In genomic region chr14:22491683-22492483, GRCh38 we compare ENCODE assay signal across 11 cellular contexts.
A peak's percentile ranks its signal among the peaks of the same experiment; 100 is the strongest.
DNase-seq lines count a peak whose midpoint lies in the region; ATAC-seq and TF ChIP-seq lines count a peak whose summit lies in the region.
"Had no signal": no experiment of that assay in that cellular context is flagged by ENCODE, and none has a peak within 500 bp of the region (broad histone marks: within the 10 kb centered on the region; RNA-seq: fewer than 3 reads in every experiment).

No MANE protein-coding gene starts in this region.

- no peak overlapping the region for H3K4me2 ChIP-seq in mammary epithelial cell (ENCODE audit: insufficient read depth, low read depth, low read length)
- no peak overlapping the region for H3K4me2 ChIP-seq in hepatocyte

- in situ Hi-C loops in mammary epithelial cell (cut with MboI; ENCODE audit: low sequenced_read_pairs in 2 of 2) = no loop called here

- dilution Hi-C loops in mammary epithelial cell (cut with HindIII; ENCODE audit: low sequenced_read_pairs) = no loop called here

- intact Hi-C loops in mammary epithelial cell (cut with micrococcal nuclease) = loop anchor here (2.0 kb wide), 1 partner anchor 65 kb away; no protein-coding TSS in a partner anchor
- intact Hi-C loops in breast epithelium (cut with DNase I; ENCODE audit: low total_unique reads) = no loop called here
- intact Hi-C loops in activated T-helper 2 cell treated with anti-CD3 and anti-CD28 coated beads, Interferon-gamma antibody, Interleukin-2, Interleukin-4, amounts not matched to agents 10 μg/mL and 5 μg/mL and 100 μg/mL, durations not matched to agents 14 hours and 24 hours and 36 hours (cut with micrococcal nuclease) = loop anchor here (2.0 kb wide), 1 partner anchor 15 kb away; no protein-coding TSS in a partner anchor

- no peaks in the 10 kb centered on the region for H3K27me3 Mint-ChIP-seq in activated T-helper 2 cell treated with anti-CD3 and anti-CD28 coated beads, Interferon-gamma antibody, Interleukin-2, Interleukin-4, amounts not matched to agents 10 μg/mL and 5 μg/mL and 100 μg/mL, durations not matched to agents 14 hours and 24 hours and 36 hours (ENCODE audit: low read depth)
- H3K27me3 Mint-ChIP-seq in stimulated activated naive CD8-positive, alpha-beta T cell treated with anti-CD3 and anti-CD28 coated beads, Interleukin-15, amount 100 ng/mL, for 72 hours = no peaks in the 10 kb centered on the region
- H3K27me3 Mint-ChIP-seq in glutamatergic neuron (ENCODE audit: unreplicated experiment) = peaks cover 6% of the 10 kb centered on the region

- TF ChIP-seq POLR2A in breast epithelium (IDR thresholded peaks at IDR 0.05) = no peak

- H3K9me3 ChIP-seq in mammary epithelial cell (replicated peaks; ENCODE audit: insufficient read depth, low read length) (no peaks in the 10 kb centered on the region), breast epithelium (no peaks in the 10 kb centered on the region), hepatocyte (ENCODE audit: low read depth) (no peaks in the 10 kb centered on the region)
- H3K9me3 ChIP-seq: heart right ventricle, neutrophil had no signal

- H3K9ac ChIP-seq in mammary epithelial cell (ENCODE audit: insufficient read depth, low read length) = no peak overlapping the region

- no peak for DNase-seq in mammary epithelial cell
- DNase-seq in breast epithelium (ENCODE audit: low spot score in 2 of 2) = no peak
- no peak for DNase-seq in activated T-helper 2 cell treated with anti-CD3 and anti-CD28 coated beads, Interferon-gamma antibody, Interleukin-2, Interleukin-4, amounts not matched to agents 10 μg/mL and 5 μg/mL and 100 μg/mL, durations not matched to agents 14 hours and 24 hours and 36 hours (ENCODE audit: low spot score)
- DNase-seq in stimulated activated naive CD8-positive, alpha-beta T cell treated with anti-CD3 and anti-CD28 coated beads, Interleukin-15, amount 100 ng/mL, for 72 hours = no peak
- no peak for DNase-seq in DMS153 (lab: John Stamatoyannopoulos, UW)
- DNase-seq in glutamatergic neuron = no peak
- DNase-seq in hepatocyte (ENCODE audit: low spot score) = no peak
- DNase-seq: heart right ventricle, NCI-H69 had no signal

- peak overlapping the region; percentile 98 for H3K27ac Mint-ChIP-seq in activated T-helper 2 cell treated with anti-CD3 and anti-CD28 coated beads, Interferon-gamma antibody, Interleukin-2, Interleukin-4, amounts not matched to agents 10 μg/mL and 5 μg/mL and 100 μg/mL, durations not matched to agents 14 hours and 24 hours and 36 hours
- H3K27ac Mint-ChIP-seq in stimulated activated naive CD8-positive, alpha-beta T cell treated with anti-CD3 and anti-CD28 coated beads, Interleukin-15, amount 100 ng/mL, for 72 hours = peak overlapping the region; percentile 85 to 86
- H3K27ac Mint-ChIP-seq in glutamatergic neuron (ENCODE audit: unreplicated experiment) = no peak overlapping the region

- H3K36me3 ChIP-seq in mammary epithelial cell (ENCODE audit: insufficient read depth, low read length) (no peaks in the 10 kb centered on the region), breast epithelium (no peaks in the 10 kb centered on the region), hepatocyte (replicated peaks; ENCODE audit: insufficient read depth, low read depth) (no peaks in the 10 kb centered on the region)
- H3K36me3 ChIP-seq: heart right ventricle, neutrophil had no signal

- no peak for TF ChIP-seq CTCF in mammary epithelial cell (conservative IDR thresholded peaks at IDR 0.05 in 1 of 2, IDR thresholded peaks at IDR 0.05 in 1 of 2; ENCODE audit: extremely low read depth in 1 of 2, insufficient read depth in 1 of 2, low read depth in 1 of 2, low read length in 2 of 2)
- no peak for TF ChIP-seq CTCF in breast epithelium (IDR thresholded peaks at IDR 0.05)
- no peak for TF ChIP-seq CTCF in glutamatergic neuron (IDR thresholded peaks at IDR 0.05; ENCODE audit: partially characterized antibody, unreplicated experiment)
- TF ChIP-seq CTCF in hepatocyte (IDR thresholded peaks at IDR 0.05; ENCODE audit: poor library complexity) = no peak

- H2AFZ ChIP-seq in mammary epithelial cell (ENCODE audit: low read depth, low read length) = peak overlapping the region; percentile 12
- no peak overlapping the region for H2AFZ ChIP-seq in hepatocyte

- H4K20me1 ChIP-seq in mammary epithelial cell (ENCODE audit: insufficient read depth, low read length) = no peaks in the 10 kb centered on the region
- H4K20me1 ChIP-seq in hepatocyte (ENCODE audit: insufficient read depth, poor library complexity, severe bottlenecking) = no peaks in the 10 kb centered on the region

- peak overlapping the region; percentile 88 for H3K4me3 Mint-ChIP-seq in activated T-helper 2 cell treated with anti-CD3 and anti-CD28 coated beads, Interferon-gamma antibody, Interleukin-2, Interleukin-4, amounts not matched to agents 10 μg/mL and 5 μg/mL and 100 μg/mL, durations not matched to agents 14 hours and 24 hours and 36 hours (ENCODE audit: low read depth)
- peak overlapping the region; percentile 78 to 92 for H3K4me3 Mint-ChIP-seq in stimulated activated naive CD8-positive, alpha-beta T cell treated with anti-CD3 and anti-CD28 coated beads, Interleukin-15, amount 100 ng/mL, for 72 hours
- H3K4me3 Mint-ChIP-seq in glutamatergic neuron (ENCODE audit: unreplicated experiment) = no peak overlapping the region

- H3K4me3 ChIP-seq in mammary epithelial cell (replicated peaks in 1 of 3; ENCODE audit: insufficient read depth in 1 of 3, low read depth in 2 of 3, low read length in 3 of 3) = no peak overlapping the region
- no peak overlapping the region for H3K4me3 ChIP-seq in breast epithelium
- H3K4me3 ChIP-seq in hepatocyte = no peak overlapping the region

- H3K4me1 Mint-ChIP-seq in activated T-helper 2 cell treated with anti-CD3 and anti-CD28 coated beads, Interferon-gamma antibody, Interleukin-2, Interleukin-4, amounts not matched to agents 10 μg/mL and 5 μg/mL and 100 μg/mL, durations not matched to agents 14 hours and 24 hours and 36 hours (ENCODE audit: low read depth) = peaks cover 42% of the 10 kb centered on the region
- no peaks in the 10 kb centered on the region for H3K4me1 Mint-ChIP-seq in stimulated activated naive CD8-positive, alpha-beta T cell treated with anti-CD3 and anti-CD28 coated beads, Interleukin-15, amount 100 ng/mL, for 72 hours
- peaks cover 29% of the 10 kb centered on the region for H3K4me1 Mint-ChIP-seq in glutamatergic neuron (ENCODE audit: low read depth, unreplicated experiment)

- H3K9me2 ChIP-seq in hepatocyte (replicated peaks; ENCODE audit: insufficient read depth) = no peaks in the 10 kb centered on the region

- no TSS peak for BruUV-seq in mammary epithelial cell (replicated peaks; lab: Mats Ljungman, UMichigan)

- H3K27me3 ChIP-seq in mammary epithelial cell (ENCODE audit: insufficient read depth, low read length) (peaks cover 6% of the 10 kb centered on the region), breast epithelium (no peaks in the 10 kb centered on the region), hepatocyte (peaks cover 26% of the 10 kb centered on the region)

- 25% methylated on average over 10 of the region's 10 CpGs for WGBS in mammary epithelial cell (ENCODE audit: low coverage, missing lambda C conversion rate)
- 81% methylated on average over 10 of the region's 10 CpGs for WGBS in hepatocyte (ENCODE audit: low lambda C conversion rate, missing lambda C conversion rate)

- H3K79me2 ChIP-seq in mammary epithelial cell (ENCODE audit: insufficient read depth, low read length) = no peaks in the 10 kb centered on the region
- H3K79me2 ChIP-seq in hepatocyte = no peaks in the 10 kb centered on the region

- CTCF ChIA-PET in mammary epithelial cell (lab: Charles Lee; ENCODE audit: low non-redundant PET) = no interaction called here

- H3K9me3 Mint-ChIP-seq in activated T-helper 2 cell treated with anti-CD3 and anti-CD28 coated beads, Interferon-gamma antibody, Interleukin-2, Interleukin-4, amounts not matched to agents 10 μg/mL and 5 μg/mL and 100 μg/mL, durations not matched to agents 14 hours and 24 hours and 36 hours = no peaks in the 10 kb centered on the region
- H3K9me3 Mint-ChIP-seq in stimulated activated naive CD8-positive, alpha-beta T cell treated with anti-CD3 and anti-CD28 coated beads, Interleukin-15, amount 100 ng/mL, for 72 hours = no peaks in the 10 kb centered on the region
- H3K9me3 Mint-ChIP-seq in glutamatergic neuron (ENCODE audit: unreplicated experiment) = peaks cover 4% of the 10 kb centered on the region

- H3K36me3 Mint-ChIP-seq in activated T-helper 2 cell treated with anti-CD3 and anti-CD28 coated beads, Interferon-gamma antibody, Interleukin-2, Interleukin-4, amounts not matched to agents 10 μg/mL and 5 μg/mL and 100 μg/mL, durations not matched to agents 14 hours and 24 hours and 36 hours (ENCODE audit: low read depth) = peaks cover 92% of the 10 kb centered on the region
- H3K36me3 Mint-ChIP-seq in glutamatergic neuron (ENCODE audit: unreplicated experiment) = no peaks in the 10 kb centered on the region

- H3K4me1 ChIP-seq in mammary epithelial cell (ENCODE audit: insufficient read depth, low read length) = no peaks in the 10 kb centered on the region
- no peaks in the 10 kb centered on the region for H3K4me1 ChIP-seq in breast epithelium
- H3K4me1 ChIP-seq in hepatocyte (ENCODE audit: insufficient read depth) = peaks cover 6% of the 10 kb centered on the region

- H3K27ac ChIP-seq in mammary epithelial cell (ENCODE audit: insufficient read depth, low read depth, low read length) (no peak overlapping the region), breast epithelium (peak overlapping the region in 1 of 2 donors; percentile 55), hepatocyte (no peak overlapping the region)
- H3K27ac ChIP-seq: neutrophil had no signal

- peak; percentile 34 for ATAC-seq in HG02763 (IDR thresholded peaks at IDR 0.05; ENCODE audit: unreplicated experiment)
- peak; percentile 69 for ATAC-seq in stimulated activated naive CD8-positive, alpha-beta T cell treated with anti-CD3 and anti-CD28 coated beads, Interleukin-15, amount 100 ng/mL, for 72 hours
